Comparison of ENCODE assay signal across 9 cellular contexts in genomic region chr4:184396001-184396400, GRCh38.
DNase-seq lines count a peak whose midpoint lies in the region; ATAC-seq, FAIRE-seq and TF ChIP-seq lines count a peak whose summit lies in the region.
"Had no signal": no experiment of that assay in that cellular context is flagged by ENCODE, and none has a peak within 500 bp of the region (broad histone marks: within the 10 kb centered on the region; RNA-seq: fewer than 3 reads in every experiment).

No MANE protein-coding gene starts in this region.

- H3K4me3 ChIP-seq in astrocyte of the cerebellum (ENCODE audit: low read depth, low read length) = no peak overlapping the region

- peaks cover 45% of the 10 kb centered on the region for H3K4me1 Mint-ChIP-seq in activated CD4-positive, alpha-beta memory T cell treated with anti-CD3 and anti-CD28 coated beads, Interleukin-2, amount 10 ng/mL, durations not matched to agents 7 days and 5 days

- TF ChIP-seq CTCF in astrocyte of the cerebellum (IDR thresholded peaks at IDR 0.05; ENCODE audit: low read depth, low read length, missing control alignments) = no peak

- POLR2A ChIA-PET in activated CD4-positive, alpha-beta memory T cell treated with anti-CD3 and anti-CD28 coated beads, Interleukin-2, amount 10 ng/mL, durations not matched to agents 7 days and 5 days (lab: Charles Lee) = no interaction called here

- FAIRE-seq in GM19239 (lab: Jason Lieb, UNC) = peak; percentile 95

- peak; percentile 75 for DNase-seq in DMS79 (lab: John Stamatoyannopoulos, UW)
- DNase-seq in GM19239 (ENCODE audit: insufficient read length, low spot score) = no peak
- peak; percentile 53 for DNase-seq in astrocyte of the cerebellum (ENCODE audit: low read depth)
- no peak for DNase-seq in activated CD8-positive, alpha-beta memory T cell treated with anti-CD3 and anti-CD28 coated beads for 24 hours
- DNase-seq in activated gamma-delta T cell (lab: John Stamatoyannopoulos, UW) = no peak
- no peak for DNase-seq in left colon
- no peak for DNase-seq in activated CD4-positive, alpha-beta memory T cell treated with anti-CD3 and anti-CD28 coated beads, Interleukin-2, amount 10 ng/mL, durations not matched to agents 7 days and 5 days
- DNase-seq: DND-41 had no signal

- H3K27me3 Mint-ChIP-seq in activated CD4-positive, alpha-beta memory T cell treated with anti-CD3 and anti-CD28 coated beads, Interleukin-2, amount 10 ng/mL, durations not matched to agents 7 days and 5 days = no peaks in the 10 kb centered on the region

- intact Hi-C loops in left colon (cut with DNase I, micrococcal nuclease) = no loop called here

- H3K36me3 Mint-ChIP-seq in activated CD4-positive, alpha-beta memory T cell treated with anti-CD3 and anti-CD28 coated beads, Interleukin-2, amount 10 ng/mL, durations not matched to agents 7 days and 5 days (ENCODE audit: low read depth) = peaks cover 94% of the 10 kb centered on the region

- no peak overlapping the region for H3K27ac Mint-ChIP-seq in activated CD4-positive, alpha-beta memory T cell treated with anti-CD3 and anti-CD28 coated beads, Interleukin-2, amount 10 ng/mL, durations not matched to agents 7 days and 5 days

- in situ Hi-C loops in astrocyte of the cerebellum (cut with HindIII; ENCODE audit: low sequenced_read_pairs) = no loop called here

- H3K9me3 Mint-ChIP-seq in activated CD4-positive, alpha-beta memory T cell treated with anti-CD3 and anti-CD28 coated beads, Interleukin-2, amount 10 ng/mL, durations not matched to agents 7 days and 5 days = no peaks in the 10 kb centered on the region

- ATAC-seq in HG03066 (IDR thresholded peaks at IDR 0.05; ENCODE audit: low read depth, unreplicated experiment) (peak; percentile 89), left colon (no peak)

- CTCF ChIA-PET in activated CD4-positive, alpha-beta memory T cell treated with anti-CD3 and anti-CD28 coated beads, Interleukin-2, amount 10 ng/mL, durations not matched to agents 7 days and 5 days (lab: Charles Lee) = no interaction called here

- H3K4me3 Mint-ChIP-seq in activated CD4-positive, alpha-beta memory T cell treated with anti-CD3 and anti-CD28 coated beads, Interleukin-2, amount 10 ng/mL, durations not matched to agents 7 days and 5 days = no peak overlapping the region

Comparison
In these comparisons a context has a peak if more than half of its experiments do, and no peak if none do; other contexts are left out.
1. DNase-seq: peak in DMS79 (single experiment) and astrocyte of the cerebellum (single experiment); none in GM19239 (single experiment), activated CD8-positive, alpha-beta memory T cell treated with anti-CD3 and anti-CD28 coated beads for 24 hours (single experiment), activated gamma-delta T cell (single experiment), left colon (0 of 2) and activated CD4-positive, alpha-beta memory T cell treated with anti-CD3 and anti-CD28 coated beads, Interleukin-2, amount 10 ng/mL, durations not matched to agents 7 days and 5 days (single experiment).